Comparison of ENCODE assay signal across 16 cellular contexts in the genomic region with DNA sequence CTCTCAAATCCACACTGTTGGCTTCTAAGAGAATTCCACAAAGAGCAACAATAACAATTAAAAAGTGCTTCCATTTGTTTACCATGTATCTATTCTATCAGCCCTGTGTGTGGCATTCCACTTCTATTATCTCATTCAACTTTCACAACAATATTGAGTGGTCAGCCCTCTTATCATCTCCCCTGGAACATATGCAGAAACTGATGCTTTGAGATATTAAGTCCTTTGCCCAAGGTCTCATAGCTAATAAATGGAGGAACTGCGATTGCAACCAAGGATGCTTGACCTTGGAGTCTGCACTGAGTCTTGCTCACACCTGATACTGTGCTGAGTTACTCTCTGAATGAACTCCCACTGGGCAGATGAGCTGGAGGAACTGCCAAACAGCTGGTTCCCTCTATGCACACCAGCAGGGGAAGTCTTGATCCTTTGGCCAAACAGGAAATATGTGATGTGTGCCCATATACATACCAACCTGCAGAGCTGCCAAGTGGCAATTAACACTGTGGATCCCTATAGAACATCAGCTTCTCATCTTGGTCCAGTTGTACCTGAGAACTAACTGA.
"Had no signal": no experiment of that assay in that cellular context is flagged by ENCODE, and none has a peak within 500 bp of the region (broad histone marks: within the 10 kb centered on the region; RNA-seq: fewer than 3 reads in every experiment).

No MANE protein-coding gene starts in this region.

- H3K27me3 ChIP-seq: gastrocnemius medialis, right lobe of liver had no signal

- H3K4me1 ChIP-seq: gastrocnemius medialis, heart right ventricle had no signal

- H3K36me3 Mint-ChIP-seq: activated naive CD8-positive, alpha-beta T cell treated with anti-CD3 and anti-CD28 coated beads for 36 hours had no signal

- DNase-seq: activated CD4-positive, alpha-beta T cell treated with anti-CD3 and anti-CD28 coated beads, Interleukin-2, amount 10 ng/mL, durations not matched to agents 7 days and 5 days; activated CD8-positive, alpha-beta memory T cell treated with anti-CD3 and anti-CD28 coated beads for 24 hours; activated naive CD8-positive, alpha-beta T cell treated with anti-CD3 and anti-CD28 coated beads for 36 hours; anterior cingulate cortex; cerebellar nuclear complex; effector memory CD8-positive, alpha-beta T cell; gastrocnemius medialis; heart right ventricle; left cardiac atrium; midbrain; right lobe of liver; stimulated activated CD4-positive, alpha-beta T cell treated with anti-CD3 and anti-CD28 coated beads, Interleukin-1b, Interleukin-23, amount 100 ng/mL, for 48 hours had no signal

- H3K27ac Mint-ChIP-seq: activated CD4-positive, alpha-beta T cell treated with anti-CD3 and anti-CD28 coated beads, Interleukin-2, amount 10 ng/mL, durations not matched to agents 7 days and 5 days; activated naive CD8-positive, alpha-beta T cell treated with anti-CD3 and anti-CD28 coated beads for 36 hours; activated T-helper 1 cell treated with anti-CD3 and anti-CD28 coated beads, Interleukin-12 subunit alpha, Interleukin-12 subunit beta, Interleukin-2, Interleukin-4 antibody, amounts not matched to agents 30 ng/mL and 10 ng/mL and 1 ng/mL, durations not matched to agents 14 hours and 24 hours and 36 hours; dendritic cell treated with granulocyte-macrophage colony-stimulating factor and Interleukin-4, amounts not matched to agents 40 ng/mL and 50 ng/mL, for 4 days; effector memory CD8-positive, alpha-beta T cell had no signal

- H3K4me1 Mint-ChIP-seq: activated CD4-positive, alpha-beta T cell treated with anti-CD3 and anti-CD28 coated beads, Interleukin-2, amount 10 ng/mL, durations not matched to agents 7 days and 5 days; activated naive CD8-positive, alpha-beta T cell treated with anti-CD3 and anti-CD28 coated beads for 36 hours had no signal

- H3K36me3 ChIP-seq: gastrocnemius medialis, heart right ventricle, right lobe of liver had no signal

- H3K27me3 Mint-ChIP-seq: activated CD4-positive, alpha-beta T cell treated with anti-CD3 and anti-CD28 coated beads, Interleukin-2, amount 10 ng/mL, durations not matched to agents 7 days and 5 days; activated naive CD8-positive, alpha-beta T cell treated with anti-CD3 and anti-CD28 coated beads for 36 hours; dendritic cell treated with granulocyte-macrophage colony-stimulating factor and Interleukin-4, amounts not matched to agents 40 ng/mL and 50 ng/mL, for 4 days; effector memory CD8-positive, alpha-beta T cell had no signal

- H3K27ac ChIP-seq: epithelial cell of prostate, gastrocnemius medialis, heart right ventricle, right lobe of liver had no signal

- H3K9me3 Mint-ChIP-seq: activated CD4-positive, alpha-beta T cell treated with anti-CD3 and anti-CD28 coated beads, Interleukin-2, amount 10 ng/mL, durations not matched to agents 7 days and 5 days; activated naive CD8-positive, alpha-beta T cell treated with anti-CD3 and anti-CD28 coated beads for 36 hours; dendritic cell treated with granulocyte-macrophage colony-stimulating factor and Interleukin-4, amounts not matched to agents 40 ng/mL and 50 ng/mL, for 4 days had no signal

- H3K4me3 Mint-ChIP-seq: activated CD4-positive, alpha-beta T cell treated with anti-CD3 and anti-CD28 coated beads, Interleukin-2, amount 10 ng/mL, durations not matched to agents 7 days and 5 days; activated naive CD8-positive, alpha-beta T cell treated with anti-CD3 and anti-CD28 coated beads for 36 hours; activated T-helper 1 cell treated with anti-CD3 and anti-CD28 coated beads, Interleukin-12 subunit alpha, Interleukin-12 subunit beta, Interleukin-2, Interleukin-4 antibody, amounts not matched to agents 30 ng/mL and 10 ng/mL and 1 ng/mL, durations not matched to agents 14 hours and 24 hours and 36 hours; dendritic cell treated with granulocyte-macrophage colony-stimulating factor and Interleukin-4, amounts not matched to agents 40 ng/mL and 50 ng/mL, for 4 days; effector memory CD8-positive, alpha-beta T cell had no signal

- H3K4me3 ChIP-seq: gastrocnemius medialis, heart right ventricle, lung, right lobe of liver had no signal

- H3K9me3 ChIP-seq: gastrocnemius medialis, heart right ventricle, right lobe of liver had no signal

- ATAC-seq: effector memory CD8-positive, alpha-beta T cell; gastrocnemius medialis; heart right ventricle; left cardiac atrium; right lobe of liver had no signal
